Comparison of ENCODE assay signal across 18 cellular contexts in genomic region chr7:157151626-157152339, GRCh38. TPM values are rescaled to one million over a fixed set of nuclear protein-coding genes. Genes with fewer than 3 reads are reported as not detected.
DNase-seq lines count a peak whose midpoint lies in the region; ATAC-seq, FAIRE-seq and TF ChIP-seq lines count a peak whose summit lies in the region.
"Had no signal": no experiment of that assay in that cellular context is flagged by ENCODE, and none has a peak within 500 bp of the region (broad histone marks: within the 10 kb centered on the region; RNA-seq: fewer than 3 reads in every experiment).

No MANE protein-coding gene starts in this region.

- H3K9ac ChIP-seq in GM12878 (ENCODE audit: control insufficient read depth, insufficient read depth, low read length): no peak overlapping the region
- H3K9ac ChIP-seq in mesendoderm (ENCODE audit: low read length): peak overlapping the region; percentile 7

- intact Hi-C loops in GM12878 (cut with micrococcal nuclease; ENCODE audit: unreplicated experiment): no loop called here

- no peak overlapping the region for H2AFZ ChIP-seq in GM12878 (ENCODE audit: control insufficient read depth, low read depth, low read length)

- TF ChIP-seq EP300 in GM12878 (IDR thresholded peaks at IDR 0.05; ENCODE audit: borderline replicate concordance in 1 of 2, control insufficient read depth in 1 of 2, low read depth in 2 of 2, low read length in 2 of 2): no peak

- no peak overlapping the region for H4K5ac ChIP-seq in mesendoderm (ENCODE audit: low read length)

- peak overlapping the region; percentile 64 for H3K27ac ChIP-seq in C4-2B
- no peak overlapping the region for H3K27ac ChIP-seq in HEK293 (ENCODE audit: extremely low read depth, low read depth, low read length)
- H3K27ac ChIP-seq in GM12878 (ENCODE audit: control insufficient read depth, insufficient read depth): no peak overlapping the region
- H3K27ac ChIP-seq in mesendoderm (ENCODE audit: low read depth, low read length): no peak overlapping the region
- H3K27ac ChIP-seq: right atrium auricular region had no signal

- H3K23ac ChIP-seq in mesendoderm (ENCODE audit: low read length): no peak overlapping the region

- RAD21 ChIA-PET in GM12878 (lab: Charles Lee; ENCODE audit: unreplicated experiment): no interaction called here

- no peak for FAIRE-seq in GM12878 (lab: Jason Lieb, UNC)
- no peak for FAIRE-seq in HTR-8/SVneo (lab: Jason Lieb, UNC)
- FAIRE-seq: astrocyte had no signal

- H2AK5ac ChIP-seq in mesendoderm (ENCODE audit: low read length): no peak overlapping the region

- H3K4me2 ChIP-seq in GM12878 (ENCODE audit: control insufficient read depth, insufficient read depth) (no peak overlapping the region), mesendoderm (ENCODE audit: low read length) (no peak overlapping the region)

- no peak overlapping the region for H2BK5ac ChIP-seq in mesendoderm (ENCODE audit: low read length)

- H3K4me1 ChIP-seq in HEK293 (ENCODE audit: control insufficient read depth, insufficient read depth, low read length): peaks cover 8% of the 10 kb centered on the region; the same call in 1 of the 2 replicates
- H3K4me1 ChIP-seq in GM12878 (ENCODE audit: control insufficient read depth, insufficient read depth, low read length): peaks cover 3% of the 10 kb centered on the region; the same call in 1 of the 2 replicates
- H3K4me1 ChIP-seq in mesendoderm (ENCODE audit: control insufficient read depth, low read depth, low read length): peaks cover 8% of the 10 kb centered on the region

- POLR2A ChIA-PET in HEK293 (lab: Yijun Ruan, JAX): no interaction called here
- POLR2A ChIA-PET in GM12878 (lab: Charles Lee): interaction anchor here (1.2 kb wide), 1 partner anchor 11 kb away, joined by 3 read pairs; no protein-coding TSS in a partner anchor

- H3K36me3 ChIP-seq in HEK293 (ENCODE audit: control insufficient read depth in 2 of 2, insufficient read depth in 1 of 2, low read length in 2 of 2): peaks cover 0 to 9% of the 10 kb centered on the region in 2 experiments; a peak in 1 of 3 replicates
- H3K36me3 ChIP-seq in GM12878 (ENCODE audit: control insufficient read depth in 2 of 2, insufficient read depth in 2 of 2, low read length in 1 of 2): peaks cover 0 to 8% of the 10 kb centered on the region in 2 experiments; a peak in 1 of 4 replicates
- H3K36me3 ChIP-seq in mesendoderm (ENCODE audit: control insufficient read depth, insufficient read depth, low read length): no peaks in the 10 kb centered on the region
- H3K36me3 ChIP-seq: right atrium auricular region had no signal

- peaks cover 92% of the 10 kb centered on the region for H3K79me2 ChIP-seq in GM12878 (ENCODE audit: control insufficient read depth, insufficient read depth, low read length)
- peaks cover 78% of the 10 kb centered on the region for H3K79me2 ChIP-seq in mesendoderm (ENCODE audit: control insufficient read depth, insufficient read depth, low read length)

- H3K4ac ChIP-seq in mesendoderm (ENCODE audit: low read depth, low read length): no peak overlapping the region

- no peak for TF ChIP-seq POLR2A in GM12878 (IDR thresholded peaks at IDR 0.05; ENCODE audit: low read depth, low read length)

- ATAC-seq in GM12878 (no peak), HG02588 (IDR thresholded peaks at IDR 0.05; ENCODE audit: unreplicated experiment) (no peak)

- no TSS peak for BruUV-seq in GM12878 (replicated peaks; lab: Mats Ljungman, UMichigan)

- peaks cover 7% of the 10 kb centered on the region; the same call in 1 of the 2 replicates for H4K20me1 ChIP-seq in GM12878 (ENCODE audit: control insufficient read depth, insufficient read depth)

- H2BK120ac ChIP-seq in mesendoderm (ENCODE audit: low read depth, low read length): no peak overlapping the region

- no peak overlapping the region for H3K18ac ChIP-seq in mesendoderm (ENCODE audit: low read length)

- in situ Hi-C loops in GM12878 (cut with MboI): no loop called here

- TF ChIP-seq CTCF in C4-2B (conservative IDR thresholded peaks at IDR 0.05) (no peak), HEK293 (tag by site-specific recombination; IDR thresholded peaks at IDR 0.05) (no peak), GM12878 (IDR thresholded peaks at IDR 0.05 in 2 of 3, conservative IDR thresholded peaks at IDR 0.05 in 1 of 3; ENCODE audit: control insufficient read depth in 2 of 3, extremely low read depth in 1 of 3, insufficient read depth in 1 of 3, low read depth in 3 of 3, low read length in 3 of 3) (no peak)

- H3K79me1 ChIP-seq in mesendoderm (ENCODE audit: low read length): peaks cover 12% of the 10 kb centered on the region

- DNase-seq in GM12878 (ENCODE audit: low read depth, low spot score) (no peak), mesendoderm (peak; percentile 74), NCI-H146 treated with DMSO at 0.1 percent for 48 hours (lab: John Stamatoyannopoulos, UW; ENCODE audit: unreplicated experiment) (no peak), HTR-8/SVneo (ENCODE audit: insufficient read length, low spot score) (no peak)
- DNase-seq in activated CD4-positive, CD25-positive, alpha-beta regulatory T cell treated with anti-CD3 and anti-CD28 coated beads, Interleukin-2, amount 50 U/mL, for 72 hours: no peak
- DNase-seq: activated T-cell treated with anti-CD3 and anti-CD28 coated beads, Interleukin-2, amount 50 U/mL, for 1 hour; AML-193; DMS79; effector memory CD4-positive, alpha-beta T cell; foreskin melanocyte; NCI-H2171 treated with DMSO at 0.1 percent for 48 hours; OCI-M1; stimulated activated CD4-positive, alpha-beta T cell treated with anti-CD3 and anti-CD28 coated beads, Interleukin-2, amount 100 ng/mL, for 48 hours had no signal

- CTCF ChIA-PET in HEK293 (lab: Yijun Ruan, JAX): interaction anchor here (0.5 to 0.7 kb wide), 2 partner anchors 19 to 182 kb away, joined by 3 to 4 read pairs; no protein-coding TSS in a partner anchor
- CTCF ChIA-PET in GM12878 (lab: Yijun Ruan, JAX): interaction anchor here (1.0 kb wide), 1 partner anchor 183 kb away, joined by 4 read pairs; no protein-coding TSS in a partner anchor

- WGBS in GM12878 (ENCODE audit: insufficient coverage, insufficient replicate concordance, low lambda C conversion rate, missing lambda C conversion rate): 86% methylated on average over 5 of the region's 5 CpGs
- no CpG with 5 or more reads among the region's 5 CpGs for WGBS in mesendoderm (ENCODE audit: extremely low coverage, insufficient coverage, low lambda C conversion rate)

- H3K4me3 ChIP-seq in HEK293 (ENCODE audit: low read depth, low read length) (no peak overlapping the region), GM12878 (no peak overlapping the region), mesendoderm (ENCODE audit: low read length) (no peak overlapping the region)
- H3K4me3 ChIP-seq: right atrium auricular region had no signal

- H3K27me3 ChIP-seq in GM12878 (replicated peaks in 1 of 2; ENCODE audit: control insufficient read depth in 2 of 2, insufficient read depth in 2 of 2, low read length in 1 of 2): no peaks in the 10 kb centered on the region
- no peaks in the 10 kb centered on the region for H3K27me3 ChIP-seq in mesendoderm (ENCODE audit: insufficient read depth, low read length, poor library complexity)
- H3K27me3 ChIP-seq: right atrium auricular region had no signal

- SMC1A ChIA-PET in GM12878 (lab: Charles Lee; ENCODE audit: uncharacterized antibody, unreplicated experiment): interaction anchor here (1.5 kb wide), 1 partner anchor 9 kb away, joined by 4 read pairs; no protein-coding TSS in a partner anchor

- H3K9me3 ChIP-seq in HEK293 (ENCODE audit: control insufficient read depth, insufficient read depth, low read depth, low read length): no peaks in the 10 kb centered on the region
- no peaks in the 10 kb centered on the region; the same call in 2 of the 3 replicates for H3K9me3 ChIP-seq in GM12878 (replicated peaks; ENCODE audit: control insufficient read depth, insufficient read depth, low read length)
- H3K9me3 ChIP-seq: right atrium auricular region had no signal

- no peak overlapping the region for H3K56ac ChIP-seq in mesendoderm (ENCODE audit: low read length)

- H2BK15ac ChIP-seq in mesendoderm (replicated peaks; ENCODE audit: low read depth): no peak overlapping the region

- H4K8ac ChIP-seq in mesendoderm (ENCODE audit: low read depth, low read length): no peak overlapping the region

- no peak for TF ChIP-seq RAD21 in GM12878 (IDR thresholded peaks at IDR 0.05; ENCODE audit: insufficient read depth, low read depth, low read length)

TF ChIP-seq in HEK293, 187 proteins besides CTCF, POLR2A, EP300 and RAD21 (continues in another document):
- TF ChIP-seq ZNF837 (tag by site-specific recombination; IDR thresholded peaks at IDR 0.05) (no peak), ZNF76 (tag by site-specific recombination; IDR thresholded peaks at IDR 0.05; ENCODE audit: borderline replicate concordance, low read depth) (peak; percentile 66; the same call in 1 of the 2 replicates), TCF7L2 (IDR thresholded peaks at IDR 0.05; ENCODE audit: borderline replicate concordance, low read depth, low read length) (no peak), WT1 (tag by site-specific recombination; IDR thresholded peaks at IDR 0.05) (0 out of 2 replicates have a peak, but pooled peaks have one; percentile 19)

TF ChIP-seq in GM12878, 131 proteins besides CTCF, POLR2A, EP300 and RAD21 (continues in another document):
- TF ChIP-seq BMI1 (IDR thresholded peaks at IDR 0.05; ENCODE audit: borderline replicate concordance) (0 out of 2 replicates have a peak, but pooled peaks have one; percentile 24), TBL1XR1 (IDR thresholded peaks at IDR 0.05; ENCODE audit: low read depth, low read length) (no peak)

RNA-seq across cellular contexts. Expression of gene UBE3C, which starts 13.1 kb away (rescaled TPM):
- total RNA-seq in GM12878 (2013; cell fraction: nucleolus; rRNA removed): 262 and 269 TPM in 2 replicates
- total RNA-seq in GM12878 (2014; rRNA removed): 65.9 and 82.0 TPM in 2 replicates
- 59.9 and 60.2 TPM in 2 replicates for total RNA-seq in GM12878 (2014; rRNA removed; fragmentation: Illumina TruSeq; extraction: Trizol)
- total RNA-seq in GM12878 (2021): 48.2 and 51.7 TPM in 2 replicates
- 16.7 TPM for polyA plus RNA-seq in GM12878 (2011; ENCODE audit: low read depth)
- polyA plus RNA-seq in GM12878 (2011; rRNA removed): 47.2 and 54.8 TPM in 2 replicates
- 34.3 and 36.0 TPM in 2 replicates for polyA plus RNA-seq in GM12878 (2011; cell fraction: cytosol; rRNA removed)
- 26.4 and 34.3 TPM in 2 replicates for polyA plus RNA-seq in GM12878 (2011; cell fraction: nucleus; rRNA removed)
- polyA plus RNA-seq in GM12878 (2012): 24.2 and 25.6 TPM in 2 replicates
- 46.0 and 57.9 TPM in 2 replicates for polyA plus RNA-seq in GM12878 (2014; fragmentation: Illumina TruSeq; extraction: Trizol)
- polyA plus RNA-seq in GM12878 (2014; fragmentation: Nextera tagmentation; extraction: Ambion mirVana): 10 to 100 TPM in 1 of 2 experiments, 1 to 10 TPM in 1; 7.9 to 10.8 TPM
- 41.0 and 44.5 TPM in 2 replicates for polyA plus RNA-seq in GM12878 (2014; rRNA removed)
- polyA plus RNA-seq in GM12878 (2016; fragmentation: Nextera tagmentation; extraction: Ambion mirVana): 10 to 100 TPM; 17.6 to 26.4 TPM
- 69.5 and 71.2 TPM in 2 replicates for polyA minus RNA-seq in GM12878 (2011; rRNA and poly(A)+ RNA removed)
- polyA minus RNA-seq in GM12878 (2011; cell fraction: cytosol; rRNA and poly(A)+ RNA removed): 24.5 and 26.7 TPM in 2 replicates
- 39.4 and 76.3 TPM in 2 replicates for polyA minus RNA-seq in GM12878 (2011; cell fraction: nucleus; rRNA and poly(A)+ RNA removed)
- 37.4 TPM for polyA plus RNA-seq in mesendoderm (2013, experiment 1 of 2)
- polyA plus RNA-seq in mesendoderm (2013, experiment 2 of 2): 37.0 TPM
